9 cellular contexts compared by ENCODE assay signal in genomic region chr3:46845860-46846623, GRCh38. TPM values are rescaled to one million over a fixed set of nuclear protein-coding genes. Genes with fewer than 3 reads are reported as not detected.
DNase-seq lines count a peak whose midpoint lies in the region; ATAC-seq and TF ChIP-seq lines count a peak whose summit lies in the region.
"Had no signal": no experiment of that assay in that cellular context is flagged by ENCODE, and none has a peak within 500 bp of the region (broad histone marks: within the 10 kb centered on the region; RNA-seq: fewer than 3 reads in every experiment).

No MANE protein-coding gene starts in this region.

- CTCF ChIA-PET in Caco-2 (lab: Charles Lee) = interaction anchor here (0.6 to 0.7 kb wide), 2 partner anchors 52 to 350 kb away, joined by 3 to 5 read pairs; no protein-coding TSS in a partner anchor

- TF ChIP-seq CTCF in Caco-2 (IDR thresholded peaks at IDR 0.05; ENCODE audit: insufficient read depth in 1 of 2, low read depth in 1 of 2, low read length in 1 of 2, severe bottlenecking in 1 of 2, unreplicated experiment in 1 of 2) (no peak), VCaP (conservative IDR thresholded peaks at IDR 0.05) (peak; percentile 93), spleen (IDR thresholded peaks at IDR 0.05 in 8 of 11, conservative IDR thresholded peaks at IDR 0.05 in 3 of 11) (peak; percentile 36 to 88 (median 61))

- peak overlapping the region; percentile 21 for H3K4me3 ChIP-seq in Caco-2 (ENCODE audit: low read depth, low read length)
- peak overlapping the region; percentile 22 to 72 (median 52) for H3K4me3 ChIP-seq in spleen

- no peak for TF ChIP-seq POLR2A in spleen (IDR thresholded peaks at IDR 0.05)

- H3K27me3 ChIP-seq in Caco-2 (replicated peaks; ENCODE audit: control insufficient read depth, insufficient read depth, low read length) (no peaks in the 10 kb centered on the region), spleen (replicated peaks in 1 of 7) (peaks cover 0 to 25% (median 0%) of the 10 kb centered on the region in 7 donors)

- peak overlapping the region; percentile 55 for H3K4me3 Mint-ChIP-seq in Caco-2 (ENCODE audit: unreplicated experiment)

- H3K27ac Mint-ChIP-seq in Caco-2 (ENCODE audit: unreplicated experiment) = no peak overlapping the region

- BruUV-seq in Caco-2 (replicated peaks; lab: Mats Ljungman, UMichigan) = no TSS peak

- intact Hi-C loops in Caco-2 (cut with micrococcal nuclease; ENCODE audit: unreplicated experiment) = no loop called here
- intact Hi-C loops in spleen (cut with DNase I; ENCODE audit: low total_unique reads) = no loop called here

- H3K27me3 Mint-ChIP-seq in Caco-2 (ENCODE audit: insufficient read depth, unreplicated experiment) = peaks cover 3% of the 10 kb centered on the region

- peaks cover 5% of the 10 kb centered on the region for H3K36me3 Mint-ChIP-seq in Caco-2 (ENCODE audit: insufficient read depth, unreplicated experiment)

- POLR2A ChIA-PET in Caco-2 (lab: Charles Lee) = no interaction called here

- peaks cover 9% of the 10 kb centered on the region for H3K9me3 Mint-ChIP-seq in Caco-2 (ENCODE audit: unreplicated experiment)

- ATAC-seq in GM21381 (IDR thresholded peaks at IDR 0.05; ENCODE audit: unreplicated experiment) = peak; percentile 62

- H3K36me3 ChIP-seq in Caco-2 (ENCODE audit: control insufficient read depth, insufficient read depth, low read length) = no peaks in the 10 kb centered on the region
- no peaks in the 10 kb centered on the region for H3K36me3 ChIP-seq in spleen

- peaks cover 16% of the 10 kb centered on the region for H3K4me1 Mint-ChIP-seq in Caco-2 (ENCODE audit: low read depth, unreplicated experiment)

- H3K9me3 ChIP-seq in Caco-2 (peaks cover 13% of the 10 kb centered on the region), spleen (peaks cover 5 to 23% (median 18%) of the 10 kb centered on the region in 8 donors)

- WGBS in spleen, 5 donors = 2 to 3% (median 2%) methylated on average over 30 to 53 of the region's 53 CpGs

- H3K4me1 ChIP-seq in Caco-2 = peaks cover 21% of the 10 kb centered on the region
- peaks cover 4 to 32% (median 20%) of the 10 kb centered on the region in 6 donors for H3K4me1 ChIP-seq in spleen

- H3K27ac ChIP-seq in VCaP = peak overlapping the region; percentile 90
- H3K27ac ChIP-seq in spleen = peak overlapping the region; percentile 3 to 82 (median 60)
- H3K27ac ChIP-seq: epithelial cell of prostate had no signal

- DNase-seq in Caco-2 = peak in 1 of 2 experiments; percentile 54
- DNase-seq in LHCN-M2 (ENCODE audit: low read depth) = peak; percentile 64
- peak; percentile 38 for DNase-seq in brain pericyte (ENCODE audit: low read depth, low spot score)
- peak; percentile 47 for DNase-seq in inferior parietal cortex (ENCODE audit: extremely low spot score)
- DNase-seq in spleen = peak; percentile 93
- DNase-seq in NCI-H2196 (lab: John Stamatoyannopoulos, UW; ENCODE audit: unreplicated experiment) = no peak

RNA-seq across cellular contexts. Expression of gene MYL3, which starts 17.2 kb away (rescaled TPM):
- total RNA-seq in Caco-2 (2022) (13.0 and 13.8 TPM in 2 replicates), LHCN-M2 (2014; rRNA removed) (not detected in 2 replicates), spleen (10 to 100 TPM in 2 of 7 donors, 1 to 10 TPM in 5; 1.9 to 16.2 (median 7.3) TPM)
- 0.49 TPM for polyA plus RNA-seq in LHCN-M2 (2012)
- polyA plus RNA-seq in spleen = 1 to 10 TPM; 2.6 to 6.7 (median 5.3) TPM

RNA-seq across cellular contexts. Expression of gene PTH1R, which starts 31.5 kb away (rescaled TPM):
- total RNA-seq in Caco-2 (2022) = 5.1 and 6.8 TPM in 2 replicates
- total RNA-seq in LHCN-M2 (2014; rRNA removed) = 1.2 and 1.3 TPM in 2 replicates
- polyA plus RNA-seq in LHCN-M2 (2012) = 1.3 TPM
- 10 to 100 TPM in 6 of 7 donors, 1 to 10 TPM in 1; 5.1 to 38.7 (median 21.9) TPM for total RNA-seq in spleen
- 100 to 1,000 TPM in 1 of 3 donors, 10 to 100 TPM in 2; 61.8 to 190 (median 67.1) TPM for polyA plus RNA-seq in spleen

Comparison
In these comparisons a context has a peak if more than half of its experiments do, and no peak if none do; other contexts are left out.
1. CTCF ChIP-seq: peak in VCaP (single experiment) and spleen (11 of 11); none in Caco-2 (0 of 2).